ENCODE assay signal across 19 cellular contexts in the genomic region with DNA sequence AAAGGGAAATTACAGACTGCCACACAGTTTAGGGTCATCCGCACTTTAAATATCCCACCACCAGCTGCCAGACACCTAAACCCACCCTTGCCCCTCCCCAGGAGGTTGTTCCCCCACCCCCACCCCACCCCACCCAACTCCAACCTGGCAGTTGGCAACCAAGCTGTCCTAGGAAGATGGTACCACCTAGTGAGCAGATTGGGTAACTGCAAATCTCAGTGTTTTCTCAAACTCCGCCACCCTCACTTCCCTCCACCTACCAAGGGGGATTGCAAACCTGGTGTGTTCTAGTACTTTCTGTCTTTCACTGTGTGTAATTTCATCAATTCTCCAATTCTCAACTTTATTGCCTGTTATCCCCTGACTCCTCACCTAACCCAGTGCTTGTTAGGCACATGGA.
A peak's percentile ranks its signal among the peaks of the same experiment; 100 is the strongest.
DNase-seq lines count a peak whose midpoint lies in the region; FAIRE-seq and TF ChIP-seq lines count a peak whose summit lies in the region.
"Had no signal": no experiment of that assay in that cellular context is flagged by ENCODE, and none has a peak within 500 bp of the region (broad histone marks: within the 10 kb centered on the region; RNA-seq: fewer than 3 reads in every experiment).

No MANE protein-coding gene starts in this region.

- H3K9me3 ChIP-seq in vagina (no peaks in the 10 kb centered on the region), thyroid gland (no peaks in the 10 kb centered on the region)

- no peaks in the 10 kb centered on the region for H3K27me3 ChIP-seq in bronchial epithelial cell (ENCODE audit: control insufficient read depth, insufficient read depth, low read length)
- H3K27me3 ChIP-seq in vagina: no peaks in the 10 kb centered on the region
- no peaks in the 10 kb centered on the region for H3K27me3 ChIP-seq in thyroid gland
- H3K27me3 ChIP-seq: BE2C, Peyer's patch had no signal

- H3K9me3 Mint-ChIP-seq in neural crest cell: peaks cover 22% of the 10 kb centered on the region

- intact Hi-C loops in vagina (cut with DNase I) (no loop called here), thyroid gland (cut with DNase I) (no loop called here)

- TF ChIP-seq POLR2A in vagina (IDR thresholded peaks at IDR 0.05): no peak
- no peak for TF ChIP-seq POLR2A in thyroid gland (IDR thresholded peaks at IDR 0.05)

- peak; percentile 14 for TF ChIP-seq CTCF in GM12873 (IDR thresholded peaks at IDR 0.05; ENCODE audit: insufficient read depth, low read depth, low read length, missing control alignments)
- TF ChIP-seq CTCF in bronchial epithelial cell (IDR thresholded peaks at IDR 0.05; ENCODE audit: insufficient read depth, low read length, severe bottlenecking): peak; percentile 14
- TF ChIP-seq CTCF in neural crest cell (conservative IDR thresholded peaks at IDR 0.05): peak; percentile 41
- no peak for TF ChIP-seq CTCF in vagina (IDR thresholded peaks at IDR 0.05)
- no peak for TF ChIP-seq CTCF in thyroid gland (IDR thresholded peaks at IDR 0.05)

- H3K4me3 ChIP-seq in bronchial epithelial cell (ENCODE audit: low read depth, low read length) (no peak overlapping the region), vagina (no peak overlapping the region), thyroid gland (replicated peaks in 1 of 3) (no peak overlapping the region)
- H3K4me3 ChIP-seq: Peyer's patch had no signal

- DNase-seq in NAMALWA (ENCODE audit: low spot score) (peak; percentile 32), bronchial epithelial cell (ENCODE audit: low read depth) (no peak), neural crest cell (ENCODE audit: low read depth, low spot score) (no peak), vagina (ENCODE audit: extremely low spot score in 2 of 2) (no peak), GM19238 (ENCODE audit: insufficient read length, low spot score) (no peak), NCI-H2196 treated with DMSO at 0.1 percent for 48 hours (lab: John Stamatoyannopoulos, UW; ENCODE audit: unreplicated experiment) (no peak), thyroid gland (no peak)
- DNase-seq: BE2C; CD8-positive, alpha-beta T cell; KBM-7; NCI-H1436; NCI-H2107; NCI-H69; Peyer's patch; SHP77 treated with DMSO at 0.1 percent for 48 hours; T-helper 17 cell had no signal

- no peaks in the 10 kb centered on the region for H3K4me1 Mint-ChIP-seq in neural crest cell
- H3K4me1 Mint-ChIP-seq: T-helper 17 cell had no signal

- H3K27ac ChIP-seq in vagina: no peak overlapping the region
- H3K27ac ChIP-seq in thyroid gland: no peak overlapping the region
- H3K27ac ChIP-seq: Peyer's patch had no signal

- WGBS in thyroid gland, 2 donors: 50 to 71% methylated on average over 2 of the region's 2 CpGs

- H3K27me3 Mint-ChIP-seq in neural crest cell (ENCODE audit: low read depth): no peaks in the 10 kb centered on the region
- H3K27me3 Mint-ChIP-seq: T-helper 17 cell had no signal

- H3K36me3 Mint-ChIP-seq in neural crest cell (ENCODE audit: low read depth): peaks cover 9% of the 10 kb centered on the region
- H3K36me3 Mint-ChIP-seq: CD8-positive, alpha-beta T cell had no signal

- no peaks in the 10 kb centered on the region for H3K4me1 ChIP-seq in vagina
- H3K4me1 ChIP-seq in thyroid gland: no peaks in the 10 kb centered on the region
- H3K4me1 ChIP-seq: BE2C, Peyer's patch had no signal

- no peak overlapping the region for H3K4me3 Mint-ChIP-seq in neural crest cell
- H3K4me3 Mint-ChIP-seq: CD8-positive, alpha-beta T cell; T-helper 17 cell had no signal

- no peak overlapping the region for H3K27ac Mint-ChIP-seq in neural crest cell (ENCODE audit: unreplicated experiment)
- H3K27ac Mint-ChIP-seq: CD8-positive, alpha-beta T cell; T-helper 17 cell had no signal

- H3K36me3 ChIP-seq in bronchial epithelial cell (ENCODE audit: control insufficient read depth, insufficient read depth, low read length) (no peaks in the 10 kb centered on the region), vagina (no peaks in the 10 kb centered on the region), thyroid gland (no peaks in the 10 kb centered on the region)
- H3K36me3 ChIP-seq: BE2C, Peyer's patch had no signal

- FAIRE-seq in bronchial epithelial cell (lab: Jason Lieb, UNC): no peak
- FAIRE-seq: D721Med, GM18507 had no signal

Comparison
In these comparisons a context has a peak if more than half of its experiments do, and no peak if none do; other contexts are left out.
1. CTCF ChIP-seq: peak in GM12873 (single experiment), bronchial epithelial cell (single experiment) and neural crest cell (single experiment); none in vagina (0 of 3) and thyroid gland (0 of 6).